ENCODE assay signal across 13 cellular contexts in genomic region chr17:77695386-77695785, GRCh38.
"Had no signal": no experiment of that assay in that cellular context is flagged by ENCODE, and none has a peak within 500 bp of the region (broad histone marks: within the 10 kb centered on the region; RNA-seq: fewer than 3 reads in every experiment).

No MANE protein-coding gene starts in this region.

- H3K4me3 ChIP-seq: ascending aorta, mucosa of descending colon had no signal

- H3K9me3 ChIP-seq: ascending aorta, mucosa of descending colon, sigmoid colon had no signal

- H3K9me3 Mint-ChIP-seq: activated naive CD8-positive, alpha-beta T cell treated with anti-CD3 and anti-CD28 coated beads, Interleukin-2, amount 50 U/mL, for 24 hours; activated T-cell treated with anti-CD3 and anti-CD28 coated beads, Interleukin-2, amount 50 U/mL, for 72 hours; effector memory CD8-positive, alpha-beta T cell; natural killer cell had no signal

- H3K27ac ChIP-seq: ascending aorta, sigmoid colon had no signal

- H3K4me3 Mint-ChIP-seq: activated naive CD8-positive, alpha-beta T cell treated with anti-CD3 and anti-CD28 coated beads, Interleukin-2, amount 50 U/mL, for 24 hours; effector memory CD8-positive, alpha-beta T cell; natural killer cell had no signal

- H3K36me3 Mint-ChIP-seq: natural killer cell had no signal

- H3K27ac Mint-ChIP-seq: activated naive CD8-positive, alpha-beta T cell treated with anti-CD3 and anti-CD28 coated beads, Interleukin-2, amount 50 U/mL, for 24 hours; activated T-cell treated with anti-CD3 and anti-CD28 coated beads, Interleukin-2, amount 50 U/mL, for 72 hours; effector memory CD8-positive, alpha-beta T cell; natural killer cell had no signal

- ATAC-seq: activated naive CD8-positive, alpha-beta T cell treated with anti-CD3 and anti-CD28 coated beads, Interleukin-2, amount 50 U/mL, for 24 hours; activated T-cell treated with anti-CD3 and anti-CD28 coated beads, Interleukin-2, amount 50 U/mL, for 72 hours; effector memory CD8-positive, alpha-beta T cell; mucosa of descending colon; natural killer cell; stimulated activated naive CD8-positive, alpha-beta T cell treated with anti-CD3 and anti-CD28 coated beads, Interleukin-15, Interleukin-2, amounts not matched to agents 100 U/mL and 50 U/mL, for 24 hours; T-helper 17 cell had no signal

- H3K36me3 ChIP-seq: ascending aorta, sigmoid colon had no signal

- H3K27me3 ChIP-seq: ascending aorta had no signal

- DNase-seq: activated CD4-positive, alpha-beta T cell treated with anti-CD3 and anti-CD28 coated beads, Interleukin-2, amount 50 U/mL, for 4 hours; activated naive CD4-positive, alpha-beta T cell treated with Interleukin-2 at 50 U/mL for 16 hours; activated naive CD8-positive, alpha-beta T cell treated with anti-CD3 and anti-CD28 coated beads, Interleukin-2, amount 50 U/mL, for 24 hours; activated T-cell treated with anti-CD3 and anti-CD28 coated beads, Interleukin-2, amount 50 U/mL, for 72 hours; effector memory CD8-positive, alpha-beta T cell; mammary epithelial cell; mucosa of descending colon; natural killer cell; occipital lobe; sigmoid colon; stimulated activated naive CD8-positive, alpha-beta T cell treated with anti-CD3 and anti-CD28 coated beads, Interleukin-15, Interleukin-2, amounts not matched to agents 100 U/mL and 50 U/mL, for 24 hours; T-helper 17 cell had no signal
